36 cellular contexts compared by ENCODE assay signal in genomic region chr2:166892397-166892796, GRCh38. TPM values are rescaled to one million over a fixed set of nuclear protein-coding genes. Genes with fewer than 3 reads are reported as not detected.
"Had no signal": no experiment of that assay in that cellular context is flagged by ENCODE, and none has a peak within 500 bp of the region (broad histone marks: within the 10 kb centered on the region; RNA-seq: fewer than 3 reads in every experiment).

No MANE protein-coding gene starts in this region.

- H3K36me3 Mint-ChIP-seq: activated CD4-positive, alpha-beta memory T cell treated with anti-CD3 and anti-CD28 coated beads for 36 hours; activated naive CD4-positive, alpha-beta T cell treated with anti-CD3 and anti-CD28 coated beads, Interleukin-2, amount 10 ng/mL, durations not matched to agents 7 days and 5 days; activated naive CD8-positive, alpha-beta T cell; brain had no signal

- H3K4me1 Mint-ChIP-seq: activated naive CD4-positive, alpha-beta T cell treated with anti-CD3 and anti-CD28 coated beads, Interleukin-2, amount 10 ng/mL, durations not matched to agents 7 days and 5 days; activated naive CD8-positive, alpha-beta T cell treated with anti-CD3 and anti-CD28 coated beads, Interleukin-2, amount 50 U/mL, for 24 hours had no signal

- DNase-seq: activated CD4-positive, alpha-beta memory T cell treated with anti-CD3 and anti-CD28 coated beads for 36 hours; activated CD4-positive, alpha-beta T cell treated with anti-CD3 and anti-CD28 coated beads for 4 hours; activated CD4-positive, alpha-beta T cell treated with anti-CD3 and anti-CD28 coated beads, Interleukin-2, amount 50 U/mL, for 1 hour; activated CD4-positive, CD25-positive, alpha-beta regulatory T cell treated with anti-CD3 and anti-CD28 coated beads, Interleukin-2, amount 50 U/mL, for 72 hours; activated CD8-positive, alpha-beta memory T cell treated with anti-CD3 and anti-CD28 coated beads, Interleukin-2, amount 50 U/mL, for 4 hours; activated effector memory CD4-positive, alpha-beta T cell treated with Interleukin-2 at 50 U/mL for 16 hours; activated naive CD4-positive, alpha-beta T cell treated with anti-CD3 and anti-CD28 coated beads, Interleukin-2, amount 10 ng/mL, durations not matched to agents 7 days and 5 days; activated naive CD8-positive, alpha-beta T cell treated with anti-CD3 and anti-CD28 coated beads, Interleukin-2, amount 50 U/mL, for 24 hours; activated T-cell treated with anti-CD3 and anti-CD28 coated beads for 4 hours; activated T-cell treated with anti-CD3 and anti-CD28 coated beads, Interleukin-2, amount 50 U/mL, for 48 hours; anterior cingulate cortex; caudate nucleus; cerebellar nuclear complex; Kasumi-1; KG1; MG63; MV-4-11; NCI-H1092; NCI-H146; NCI-H187; NCI-H2029 treated with DMSO at 0.1 percent for 48 hours; NCI-H226; NCI-H510A; NCI-H526; NCI-H774; SHP77; SJCRH30; T1000; WERI-Rb-1 had no signal

- H3K27ac Mint-ChIP-seq: activated CD4-positive, alpha-beta memory T cell treated with anti-CD3 and anti-CD28 coated beads for 36 hours; activated naive CD4-positive, alpha-beta T cell treated with anti-CD3 and anti-CD28 coated beads, Interleukin-2, amount 10 ng/mL, durations not matched to agents 7 days and 5 days; activated naive CD8-positive, alpha-beta T cell; activated naive CD8-positive, alpha-beta T cell treated with anti-CD3 and anti-CD28 coated beads, Interleukin-2, amount 50 U/mL, for 24 hours had no signal

- H3K9me3 ChIP-seq: MG63, SJCRH30 had no signal

- H3K27me3 Mint-ChIP-seq: activated CD4-positive, alpha-beta memory T cell treated with anti-CD3 and anti-CD28 coated beads for 36 hours; activated naive CD4-positive, alpha-beta T cell treated with anti-CD3 and anti-CD28 coated beads, Interleukin-2, amount 10 ng/mL, durations not matched to agents 7 days and 5 days; activated naive CD8-positive, alpha-beta T cell; activated naive CD8-positive, alpha-beta T cell treated with anti-CD3 and anti-CD28 coated beads, Interleukin-2, amount 50 U/mL, for 24 hours; brain had no signal

- H3K27ac ChIP-seq: SJCRH30, SK-N-MC, WERI-Rb-1 had no signal

- H3K36me3 ChIP-seq: MG63, SJCRH30, WERI-Rb-1 had no signal

- ATAC-seq: activated naive CD8-positive, alpha-beta T cell treated with anti-CD3 and anti-CD28 coated beads, Interleukin-2, amount 50 U/mL, for 24 hours; Panc1 had no signal

- H3K4me1 ChIP-seq: SJCRH30 had no signal

- H3K4me3 ChIP-seq: MG63, SJCRH30, SK-N-MC had no signal

- H3K9me3 Mint-ChIP-seq: activated CD4-positive, alpha-beta memory T cell treated with anti-CD3 and anti-CD28 coated beads for 36 hours; activated naive CD4-positive, alpha-beta T cell treated with anti-CD3 and anti-CD28 coated beads, Interleukin-2, amount 10 ng/mL, durations not matched to agents 7 days and 5 days; activated naive CD8-positive, alpha-beta T cell treated with anti-CD3 and anti-CD28 coated beads, Interleukin-2, amount 50 U/mL, for 24 hours; brain had no signal

- H3K4me3 Mint-ChIP-seq: activated CD4-positive, alpha-beta memory T cell treated with anti-CD3 and anti-CD28 coated beads for 36 hours; activated naive CD4-positive, alpha-beta T cell treated with anti-CD3 and anti-CD28 coated beads, Interleukin-2, amount 10 ng/mL, durations not matched to agents 7 days and 5 days; activated naive CD8-positive, alpha-beta T cell; activated naive CD8-positive, alpha-beta T cell treated with anti-CD3 and anti-CD28 coated beads, Interleukin-2, amount 50 U/mL, for 24 hours had no signal

- H3K27me3 ChIP-seq: MG63, SJCRH30 had no signal

RNA-seq across cellular contexts. Expression of gene XIRP2, which starts 4.1 kb away (rescaled TPM):
- total RNA-seq: activated CD4-positive, alpha-beta memory T cell treated with anti-CD3 and anti-CD28 coated beads for 36 hours; bronchial epithelial cell; T-helper 1 cell treated with Interleukin-12 subunit alpha and Interleukin-12 subunit beta and Interleukin-4 antibody, amounts not matched to agents 30 ng/mL and 1 ng/mL, for 36 hours; T-helper 2 cell treated with Interferon-gamma antibody and Interleukin-4, amounts not matched to agents 100 ng/mL and 5 ng/mL, for 36 hours had no signal
